Comparison of ENCODE assay signal across 22 cellular contexts in genomic region chr4:24881508-24882071, GRCh38. TPM values are rescaled to one million over a fixed set of nuclear protein-coding genes. Genes with fewer than 3 reads are reported as not detected.
"Had no signal": no experiment of that assay in that cellular context is flagged by ENCODE, and none has a peak within 500 bp of the region (broad histone marks: within the 10 kb centered on the region; RNA-seq: fewer than 3 reads in every experiment).

No MANE protein-coding gene starts in this region.

- FAIRE-seq: kidney had no signal

- ATAC-seq: activated CD8-positive, alpha-beta T cell treated with anti-CD3 and anti-CD28 coated beads, Interleukin-2, amount 10 ng/mL, durations not matched to agents 7 days and 5 days; gastrocnemius medialis; mucosa of descending colon; stimulated activated naive B cell treated with anti-CD40 and anti-IgM and Interleukin-4, amounts not matched to agents 10 μg/mL and 1 μg/mL and 100 μg/mL, for 72 hours had no signal

- H3K9me3 Mint-ChIP-seq: activated CD4-positive, alpha-beta T cell treated with anti-CD3 and anti-CD28 coated beads, Interleukin-2, amount 10 ng/mL, durations not matched to agents 24 days and 14 days; activated T-cell treated with anti-CD3 and anti-CD28 coated beads, Interleukin-2, amount 50 U/mL, for 24 hours; activated T-helper 2 cell treated with anti-CD3 and anti-CD28 coated beads, Interferon-gamma antibody, Interleukin-2, Interleukin-4, amounts not matched to agents 10 μg/mL and 5 μg/mL and 100 μg/mL, durations not matched to agents 14 hours and 24 hours and 36 hours; central memory CD8-positive, alpha-beta T cell; endodermal cell; memory B cell; neural crest cell had no signal

- H3K27me3 ChIP-seq: colonic mucosa, gastrocnemius medialis, upper lobe of left lung had no signal

- DNase-seq: activated CD4-positive, alpha-beta T cell treated with anti-CD3 and anti-CD28 coated beads, Interleukin-2, amount 10 ng/mL, durations not matched to agents 24 days and 14 days; activated CD4-positive, CD25-positive, alpha-beta regulatory T cell; activated CD8-positive, alpha-beta T cell treated with anti-CD3 and anti-CD28 coated beads, Interleukin-2, amount 10 ng/mL, durations not matched to agents 7 days and 5 days; activated naive CD4-positive, alpha-beta T cell treated with Interleukin-2 at 50 U/mL for 16 hours; activated T-cell treated with anti-CD3 and anti-CD28 coated beads, Interleukin-2, amount 50 U/mL, for 24 hours; colonic mucosa; endodermal cell; gastrocnemius medialis; head of caudate nucleus; kidney; left ventricle myocardium inferior; mucosa of descending colon; naive B cell; retina; stimulated activated naive B cell treated with anti-CD40 and anti-IgM and Interleukin-4, amounts not matched to agents 10 μg/mL and 1 μg/mL and 100 μg/mL, for 72 hours; upper lobe of left lung had no signal

- H3K4me3 Mint-ChIP-seq: activated CD4-positive, alpha-beta T cell treated with anti-CD3 and anti-CD28 coated beads, Interleukin-2, amount 10 ng/mL, durations not matched to agents 24 days and 14 days; activated CD8-positive, alpha-beta T cell treated with anti-CD3 and anti-CD28 coated beads, Interleukin-2, amount 10 ng/mL, durations not matched to agents 7 days and 5 days; activated T-cell treated with anti-CD3 and anti-CD28 coated beads, Interleukin-2, amount 50 U/mL, for 24 hours; brain; central memory CD8-positive, alpha-beta T cell; endodermal cell; memory B cell; naive B cell; neural crest cell; stimulated activated naive B cell treated with anti-CD40 and anti-IgM and Interleukin-4, amounts not matched to agents 10 μg/mL and 1 μg/mL and 100 μg/mL, for 72 hours had no signal

- H3K4me3 ChIP-seq: colonic mucosa, gastrocnemius medialis, left ventricle myocardium inferior, mucosa of descending colon, thoracic aorta, upper lobe of left lung had no signal

- H3K27ac Mint-ChIP-seq: activated CD4-positive, alpha-beta T cell treated with anti-CD3 and anti-CD28 coated beads, Interleukin-2, amount 10 ng/mL, durations not matched to agents 24 days and 14 days; activated CD8-positive, alpha-beta T cell treated with anti-CD3 and anti-CD28 coated beads, Interleukin-2, amount 10 ng/mL, durations not matched to agents 7 days and 5 days; activated T-cell treated with anti-CD3 and anti-CD28 coated beads, Interleukin-2, amount 50 U/mL, for 24 hours; activated T-helper 2 cell treated with anti-CD3 and anti-CD28 coated beads, Interferon-gamma antibody, Interleukin-2, Interleukin-4, amounts not matched to agents 10 μg/mL and 5 μg/mL and 100 μg/mL, durations not matched to agents 14 hours and 24 hours and 36 hours; endodermal cell; memory B cell; naive B cell; stimulated activated naive B cell treated with anti-CD40 and anti-IgM and Interleukin-4, amounts not matched to agents 10 μg/mL and 1 μg/mL and 100 μg/mL, for 72 hours had no signal

- H3K36me3 ChIP-seq: colonic mucosa, gastrocnemius medialis, thoracic aorta, upper lobe of left lung had no signal

- H3K36me3 Mint-ChIP-seq: memory B cell; naive B cell; stimulated activated naive B cell treated with anti-CD40 and anti-IgM and Interleukin-4, amounts not matched to agents 10 μg/mL and 1 μg/mL and 100 μg/mL, for 72 hours had no signal

- H3K27me3 Mint-ChIP-seq: activated CD4-positive, alpha-beta T cell treated with anti-CD3 and anti-CD28 coated beads, Interleukin-2, amount 10 ng/mL, durations not matched to agents 24 days and 14 days; activated T-cell treated with anti-CD3 and anti-CD28 coated beads, Interleukin-2, amount 50 U/mL, for 24 hours; brain; naive B cell had no signal

- H3K4me1 Mint-ChIP-seq: activated CD4-positive, alpha-beta T cell treated with anti-CD3 and anti-CD28 coated beads, Interleukin-2, amount 10 ng/mL, durations not matched to agents 24 days and 14 days; central memory CD8-positive, alpha-beta T cell; memory B cell; naive B cell; stimulated activated naive B cell treated with anti-CD40 and anti-IgM and Interleukin-4, amounts not matched to agents 10 μg/mL and 1 μg/mL and 100 μg/mL, for 72 hours had no signal

RNA-seq across cellular contexts. Expression of gene CCDC149, which starts 31.3 kb away (rescaled TPM):
- total RNA-seq: activated CD4-positive, alpha-beta T cell treated with anti-CD3 and anti-CD28 coated beads, Interleukin-2, amount 10 ng/mL, durations not matched to agents 24 days and 14 days; activated CD8-positive, alpha-beta T cell treated with anti-CD3 and anti-CD28 coated beads, Interleukin-2, amount 10 ng/mL, durations not matched to agents 7 days and 5 days; activated T-helper 2 cell treated with anti-CD3 and anti-CD28 coated beads, Interferon-gamma antibody, Interleukin-2, Interleukin-4, amounts not matched to agents 10 μg/mL and 5 μg/mL and 100 μg/mL, durations not matched to agents 14 hours and 24 hours and 36 hours had no signal
